ENCODE assay signal across 8 cellular contexts in the genomic region with DNA sequence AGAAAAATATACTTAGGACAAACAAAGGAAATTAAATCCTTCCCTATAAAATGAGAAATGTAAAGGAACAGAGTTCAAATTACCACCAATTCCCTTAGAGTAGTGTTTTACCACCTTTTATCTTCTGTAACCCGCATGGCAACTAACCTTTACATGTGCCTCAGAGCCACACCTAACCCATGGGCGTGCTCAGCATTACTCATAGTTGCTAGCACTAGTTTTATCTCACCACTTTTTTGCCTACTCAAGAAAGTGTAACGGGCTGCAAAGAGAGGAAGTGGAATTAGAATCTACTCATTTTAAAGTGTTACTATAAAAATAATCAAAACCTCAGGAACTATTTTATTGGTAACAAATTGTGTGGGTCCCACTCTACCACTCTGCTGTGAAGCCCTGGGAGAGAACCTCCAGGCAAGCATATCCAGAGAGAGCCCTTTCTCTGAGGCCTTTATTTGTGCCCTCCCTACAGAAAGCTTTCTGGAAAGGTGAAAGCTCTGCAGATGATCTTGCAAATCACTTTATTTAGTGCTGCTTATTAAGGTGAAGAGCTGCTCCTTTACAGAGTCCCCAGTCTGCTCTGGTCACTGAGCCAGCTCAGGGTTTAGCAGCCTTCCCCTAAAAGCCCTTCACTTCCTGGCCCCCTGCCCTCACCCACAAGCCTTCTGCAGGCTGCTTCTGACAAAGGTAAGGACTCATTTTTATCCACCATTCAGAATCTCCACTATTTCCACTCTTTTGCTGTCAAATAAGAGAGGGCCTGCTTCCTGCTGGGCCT.
DNase-seq lines count a peak whose midpoint lies in the region; ATAC-seq lines count a peak whose summit lies in the region.

No MANE protein-coding gene starts in this region.

- no peaks in the 10 kb centered on the region for H3K27me3 ChIP-seq in right cardiac atrium (ENCODE audit: control insufficient read depth, insufficient read depth)

- no peak overlapping the region for H3K27ac ChIP-seq in right cardiac atrium (ENCODE audit: low read length)
- H3K27ac ChIP-seq in KOPT-K1 (ENCODE audit: low read depth, low read length, poor library complexity, severe bottlenecking) = peak overlapping the region; percentile 13

- H3K27me3 Mint-ChIP-seq in activated T-cell treated with anti-CD3 and anti-CD28 coated beads, Interleukin-2, amount 50 U/mL, for 24 hours = no peaks in the 10 kb centered on the region
- H3K27me3 Mint-ChIP-seq in naive thymus-derived CD8-positive, alpha-beta T cell = no peaks in the 10 kb centered on the region

- H3K36me3 ChIP-seq in KOPT-K1 (ENCODE audit: insufficient read depth, low read length) = no peaks in the 10 kb centered on the region

- H3K4me1 ChIP-seq in right cardiac atrium (ENCODE audit: control insufficient read depth, insufficient read depth, low read length) = no peaks in the 10 kb centered on the region

- WGBS in right cardiac atrium = 61% methylated on average over 3 of the region's 3 CpGs

- peak overlapping the region; percentile 89 for H3K27ac Mint-ChIP-seq in activated T-cell treated with anti-CD3 and anti-CD28 coated beads, Interleukin-2, amount 50 U/mL, for 24 hours
- H3K27ac Mint-ChIP-seq in naive thymus-derived CD8-positive, alpha-beta T cell = peak overlapping the region; percentile 82 to 96 (median 92)

- ATAC-seq in right cardiac atrium (peak in 1 of 2 donors; percentile 35), Right ventricle myocardium superior (ENCODE audit: poor library complexity) (no peak)
- peak; percentile 74 to 89 for ATAC-seq in naive thymus-derived CD8-positive, alpha-beta T cell

- intact Hi-C loops in right cardiac atrium (cut with DNase I) (no loop called here), Right ventricle myocardium superior (cut with DNase I) (no loop called here)

- peaks cover 7% of the 10 kb centered on the region for H3K9me3 Mint-ChIP-seq in activated T-cell treated with anti-CD3 and anti-CD28 coated beads, Interleukin-2, amount 50 U/mL, for 24 hours
- H3K9me3 Mint-ChIP-seq in naive thymus-derived CD8-positive, alpha-beta T cell = peaks cover 0 to 15% (median 6%) of the 10 kb centered on the region in 9 donors

- H3K4me3 ChIP-seq in right cardiac atrium (ENCODE audit: low read length) = no peak overlapping the region

- H3K36me3 Mint-ChIP-seq in activated T-cell treated with anti-CD3 and anti-CD28 coated beads, Interleukin-2, amount 50 U/mL, for 24 hours (ENCODE audit: low read depth) = no peaks in the 10 kb centered on the region
- peaks cover 3 to 14% (median 5%) of the 10 kb centered on the region in 3 donors for H3K36me3 Mint-ChIP-seq in naive thymus-derived CD8-positive, alpha-beta T cell

- DNase-seq in right cardiac atrium (peak in 2 of 3 donors; percentile 15 to 33), Right ventricle myocardium superior (no peak), SKM-1 treated with dmso at 0.1 percent for 144 hours (lab: John Stamatoyannopoulos, UW; ENCODE audit: unreplicated experiment) (no peak), putamen (ENCODE audit: low spot score) (no peak), GDM1 (lab: John Stamatoyannopoulos, UW) (no peak)
- peak; percentile 50 for DNase-seq in activated T-cell treated with anti-CD3 and anti-CD28 coated beads, Interleukin-2, amount 50 U/mL, for 24 hours
- DNase-seq in naive thymus-derived CD8-positive, alpha-beta T cell = peak in 9 of 10 donors; percentile 19 to 84 (median 48)

- peak overlapping the region; percentile 16 for H3K4me3 Mint-ChIP-seq in activated T-cell treated with anti-CD3 and anti-CD28 coated beads, Interleukin-2, amount 50 U/mL, for 24 hours
- peak overlapping the region; percentile 34 to 81 (median 59) for H3K4me3 Mint-ChIP-seq in naive thymus-derived CD8-positive, alpha-beta T cell

- H3K9me3 ChIP-seq in right cardiac atrium (ENCODE audit: control insufficient read depth, low read length) (no peaks in the 10 kb centered on the region), KOPT-K1 (ENCODE audit: insufficient read depth, low read length, poor library complexity, severe bottlenecking) (no peaks in the 10 kb centered on the region)

- POLR2A ChIA-PET in naive thymus-derived CD8-positive, alpha-beta T cell (lab: Charles Lee) = interaction anchor here (0.8 to 2.5 kb wide), 12 partner anchors 11 to 545 kb away, joined by 3 to 7 read pairs (median 4); no protein-coding TSS in a partner anchor

- H3K4me1 Mint-ChIP-seq in activated T-cell treated with anti-CD3 and anti-CD28 coated beads, Interleukin-2, amount 50 U/mL, for 24 hours (ENCODE audit: low read depth) = peaks cover 69% of the 10 kb centered on the region
- peaks cover 36 to 87% (median 82%) of the 10 kb centered on the region in 4 donors for H3K4me1 Mint-ChIP-seq in naive thymus-derived CD8-positive, alpha-beta T cell

Comparison
In these comparisons a context has a peak if more than half of its experiments do, and no peak if none do; other contexts are left out.
1. DNase-seq: peak in right cardiac atrium (2 of 3), activated T-cell treated with anti-CD3 and anti-CD28 coated beads, Interleukin-2, amount 50 U/mL, for 24 hours (single experiment) and naive thymus-derived CD8-positive, alpha-beta T cell (9 of 10); none in Right ventricle myocardium superior (single experiment), SKM-1 treated with dmso at 0.1 percent for 144 hours (single experiment), putamen (single experiment) and GDM1 (single experiment).